Comparison of ENCODE assay signal across 15 cellular contexts in genomic region chr7:143376396-143376795, GRCh38. TPM values are rescaled to one million over a fixed set of nuclear protein-coding genes. Genes with fewer than 3 reads are reported as not detected.
DNase-seq lines count a peak whose midpoint lies in the region; ATAC-seq and TF ChIP-seq lines count a peak whose summit lies in the region.
"Had no signal": no experiment of that assay in that cellular context is flagged by ENCODE, and none has a peak within 500 bp of the region (broad histone marks: within the 10 kb centered on the region; RNA-seq: fewer than 3 reads in every experiment).

No MANE protein-coding gene starts in this region.

- ATAC-seq in HG02870 (IDR thresholded peaks at IDR 0.05; ENCODE audit: unreplicated experiment) (no peak), HG03460 (IDR thresholded peaks at IDR 0.05; ENCODE audit: unreplicated experiment) (no peak), GM21423 (IDR thresholded peaks at IDR 0.05; ENCODE audit: unreplicated experiment) (no peak)
- ATAC-seq: gastroesophageal sphincter had no signal

- no peaks in the 10 kb centered on the region for H3K36me3 ChIP-seq in H7 (replicated peaks; ENCODE audit: control insufficient read depth, insufficient read depth, low read length)
- H3K36me3 ChIP-seq: gastroesophageal sphincter, HAP-1, ovary, WERI-Rb-1 had no signal

- no peak for TF ChIP-seq CTCF in neural crest cell (conservative IDR thresholded peaks at IDR 0.05)

- no peak overlapping the region for H3K4me3 Mint-ChIP-seq in activated naive CD8-positive, alpha-beta T cell
- H3K4me3 Mint-ChIP-seq in neural crest cell, result peak overlapping the region; percentile 62

- H3K27ac Mint-ChIP-seq in activated naive CD8-positive, alpha-beta T cell, result peak overlapping the region; percentile 95
- H3K27ac Mint-ChIP-seq in neural crest cell (ENCODE audit: unreplicated experiment), result no peak overlapping the region

- no peaks in the 10 kb centered on the region for H3K27me3 Mint-ChIP-seq in activated naive CD8-positive, alpha-beta T cell
- H3K27me3 Mint-ChIP-seq in neural crest cell (ENCODE audit: low read depth), result no peaks in the 10 kb centered on the region

- peaks cover 78% of the 10 kb centered on the region for H3K4me1 Mint-ChIP-seq in activated naive CD8-positive, alpha-beta T cell (ENCODE audit: low read depth)
- H3K4me1 Mint-ChIP-seq in neural crest cell, result peaks cover 25% of the 10 kb centered on the region

- H3K27me3 ChIP-seq in H7 (ENCODE audit: control insufficient read depth, insufficient read depth, low read length), result no peaks in the 10 kb centered on the region
- H3K27me3 ChIP-seq: gastroesophageal sphincter, ovary had no signal

- H3K9me3 Mint-ChIP-seq in activated naive CD8-positive, alpha-beta T cell (ENCODE audit: low read depth), result no peaks in the 10 kb centered on the region
- H3K9me3 Mint-ChIP-seq in neural crest cell, result no peaks in the 10 kb centered on the region

- no peak overlapping the region for H3K4me3 ChIP-seq in H7 (ENCODE audit: insufficient read depth, low read depth, low read length)
- H3K4me3 ChIP-seq: gastroesophageal sphincter, HAP-1, ovary, smooth muscle cell had no signal

- H3K36me3 Mint-ChIP-seq in activated naive CD8-positive, alpha-beta T cell, result no peaks in the 10 kb centered on the region
- no peaks in the 10 kb centered on the region for H3K36me3 Mint-ChIP-seq in neural crest cell (ENCODE audit: low read depth)

- DNase-seq in CD1c-positive myeloid dendritic cell (ENCODE audit: extremely low spot score) (peak; percentile 62), H7 (peak; percentile 27), neural crest cell (ENCODE audit: low read depth, low spot score) (no peak), medulla oblongata (ENCODE audit: extremely low spot score) (no peak)
- DNase-seq: NCI-H1436 treated with DMSO at 0.1 percent for 48 hours, NCI-H226, ovary, WERI-Rb-1 had no signal

RNA-seq across cellular contexts. Expression of gene ZYX, which starts 4.7 kb away (rescaled TPM):
- 84.6 and 97.1 TPM in 2 replicates for total RNA-seq in H7 (2014; rRNA removed; shearing (Covaris generic))
- total RNA-seq in neural crest cell, result 61.7 and 64.7 TPM in 2 replicates

RNA-seq across cellular contexts. Expression of gene FAM131B, which starts 13.9 kb away (rescaled TPM):
- 11.9 and 16.9 TPM in 2 replicates for total RNA-seq in H7 (2014; rRNA removed; shearing (Covaris generic))
- 15.0 and 15.5 TPM in 2 replicates for total RNA-seq in neural crest cell

RNA-seq across cellular contexts. Expression of gene EPHA1, which starts 32.3 kb away (rescaled TPM):
- total RNA-seq in H7 (2014; rRNA removed; shearing (Covaris generic)), result 176 and 189 TPM in 2 replicates
- total RNA-seq in neural crest cell, result not detected in 2 replicates

Comparison
In these comparisons a context has a peak if more than half of its experiments do, and no peak if none do; other contexts are left out.
1. DNase-seq: peak in CD1c-positive myeloid dendritic cell (single experiment) and H7 (single experiment); none in neural crest cell (single experiment) and medulla oblongata (single experiment).
2. RNA of gene EPHA1, which starts 32.3 kb away (total RNA-seq): 176 to 189 TPM in H7; not detected in neural crest cell; every median in the first group is over 100 times any median in the second.